ENCODE assay signal across 1 cellular context in genomic region chr16:525520-526180, GRCh38.
TF ChIP-seq lines count a peak whose summit lies in the region.

No MANE protein-coding gene starts in this region.

TF ChIP-seq in K562, 482 proteins besides CTCF, POLR2A, EP300 and RAD21:
- TF ChIP-seq, protein P1, sequence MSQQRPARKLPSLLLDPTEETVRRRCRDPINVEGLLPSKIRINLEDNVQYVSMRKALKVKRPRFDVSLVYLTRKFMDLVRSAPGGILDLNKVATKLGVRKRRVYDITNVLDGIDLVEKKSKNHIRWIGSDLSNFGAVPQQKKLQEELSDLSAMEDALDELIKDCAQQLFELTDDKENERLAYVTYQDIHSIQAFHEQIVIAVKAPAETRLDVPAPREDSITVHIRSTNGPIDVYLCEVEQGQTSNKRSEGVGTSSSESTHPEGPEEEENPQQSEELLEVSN (IDR thresholded peaks at IDR 0.05; ENCODE audit: borderline replicate concordance in 1 of 2, extremely low read depth in 1 of 2, insufficient read depth in 1 of 2, insufficient read length in 1 of 2, low read depth in 1 of 2, low read length in 1 of 2, poor library complexity in 1 of 2, severe bottlenecking in 1 of 2) = peak; percentile 19 to 88
- peak; percentile 89 for TF ChIP-seq BHLHE40 (IDR thresholded peaks at IDR 0.05; ENCODE audit: low read length)
- TF ChIP-seq, protein P2, sequence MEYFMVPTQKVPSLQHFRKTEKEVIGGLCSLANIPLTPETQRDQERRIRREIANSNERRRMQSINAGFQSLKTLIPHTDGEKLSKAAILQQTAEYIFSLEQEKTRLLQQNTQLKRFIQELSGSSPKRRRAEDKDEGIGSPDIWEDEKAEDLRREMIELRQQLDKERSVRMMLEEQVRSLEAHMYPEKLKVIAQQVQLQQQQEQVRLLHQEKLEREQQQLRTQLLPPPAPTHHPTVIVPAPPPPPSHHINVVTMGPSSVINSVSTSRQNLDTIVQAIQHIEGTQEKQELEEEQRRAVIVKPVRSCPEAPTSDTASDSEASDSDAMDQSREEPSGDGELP (CRISPR knock-in tag; IDR thresholded peaks at IDR 0.05; ENCODE audit: borderline replicate concordance) = peak; percentile 22; the same call in 1 of the 2 replicates
- peak; percentile 80 for TF ChIP-seq L3MBTL2 (IDR thresholded peaks at IDR 0.05)
- TF ChIP-seq, protein P3, sequence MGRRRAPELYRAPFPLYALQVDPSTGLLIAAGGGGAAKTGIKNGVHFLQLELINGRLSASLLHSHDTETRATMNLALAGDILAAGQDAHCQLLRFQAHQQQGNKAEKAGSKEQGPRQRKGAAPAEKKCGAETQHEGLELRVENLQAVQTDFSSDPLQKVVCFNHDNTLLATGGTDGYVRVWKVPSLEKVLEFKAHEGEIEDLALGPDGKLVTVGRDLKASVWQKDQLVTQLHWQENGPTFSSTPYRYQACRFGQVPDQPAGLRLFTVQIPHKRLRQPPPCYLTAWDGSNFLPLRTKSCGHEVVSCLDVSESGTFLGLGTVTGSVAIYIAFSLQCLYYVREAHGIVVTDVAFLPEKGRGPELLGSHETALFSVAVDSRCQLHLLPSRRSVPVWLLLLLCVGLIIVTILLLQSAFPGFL (CRISPR knock-in tag; IDR thresholded peaks at IDR 0.05) = no peak
- peak; percentile 38 for TF ChIP-seq MAX (CRISPR knock-in tag; IDR thresholded peaks at IDR 0.05)
- TF ChIP-seq, protein P4, sequence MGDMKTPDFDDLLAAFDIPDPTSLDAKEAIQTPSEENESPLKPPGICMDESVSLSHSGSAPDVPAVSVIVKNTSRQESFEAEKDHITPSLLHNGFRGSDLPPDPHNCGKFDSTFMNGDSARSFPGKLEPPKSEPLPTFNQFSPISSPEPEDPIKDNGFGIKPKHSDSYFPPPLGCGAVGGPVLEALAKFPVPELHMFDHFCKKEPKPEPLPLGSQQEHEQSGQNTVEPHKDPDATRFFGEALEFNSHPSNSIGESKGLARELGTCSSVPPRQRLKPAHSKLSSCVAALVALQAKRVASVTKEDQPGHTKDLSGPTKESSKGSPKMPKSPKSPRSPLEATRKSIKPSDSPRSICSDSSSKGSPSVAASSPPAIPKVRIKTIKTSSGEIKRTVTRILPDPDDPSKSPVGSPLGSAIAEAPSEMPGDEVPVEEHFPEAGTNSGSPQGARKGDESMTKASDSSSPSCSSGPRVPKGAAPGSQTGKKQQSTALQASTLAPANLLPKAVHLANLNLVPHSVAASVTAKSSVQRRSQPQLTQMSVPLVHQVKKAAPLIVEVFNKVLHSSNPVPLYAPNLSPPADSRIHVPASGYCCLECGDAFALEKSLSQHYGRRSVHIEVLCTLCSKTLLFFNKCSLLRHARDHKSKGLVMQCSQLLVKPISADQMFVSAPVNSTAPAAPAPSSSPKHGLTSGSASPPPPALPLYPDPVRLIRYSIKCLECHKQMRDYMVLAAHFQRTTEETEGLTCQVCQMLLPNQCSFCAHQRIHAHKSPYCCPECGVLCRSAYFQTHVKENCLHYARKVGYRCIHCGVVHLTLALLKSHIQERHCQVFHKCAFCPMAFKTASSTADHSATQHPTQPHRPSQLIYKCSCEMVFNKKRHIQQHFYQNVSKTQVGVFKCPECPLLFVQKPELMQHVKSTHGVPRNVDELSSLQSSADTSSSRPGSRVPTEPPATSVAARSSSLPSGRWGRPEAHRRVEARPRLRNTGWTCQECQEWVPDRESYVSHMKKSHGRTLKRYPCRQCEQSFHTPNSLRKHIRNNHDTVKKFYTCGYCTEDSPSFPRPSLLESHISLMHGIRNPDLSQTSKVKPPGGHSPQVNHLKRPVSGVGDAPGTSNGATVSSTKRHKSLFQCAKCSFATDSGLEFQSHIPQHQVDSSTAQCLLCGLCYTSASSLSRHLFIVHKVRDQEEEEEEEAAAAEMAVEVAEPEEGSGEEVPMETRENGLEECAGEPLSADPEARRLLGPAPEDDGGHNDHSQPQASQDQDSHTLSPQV (IDR thresholded peaks at IDR 0.05) = 0 out of 2 replicates have a peak, but pooled peaks have one; percentile 37
- peak; percentile 23; the same call in 1 of the 2 replicates for TF ChIP-seq VEZF1 (CRISPR knock-in tag; IDR thresholded peaks at IDR 0.05)
- peak; percentile 60 for TF ChIP-seq SOX6 (IDR thresholded peaks at IDR 0.05)
- no peak for TF ChIP-seq SMARCA4 (IDR thresholded peaks at IDR 0.05)
- TF ChIP-seq SMARCE1 (IDR thresholded peaks at IDR 0.05) = peak; percentile 55; the same call in 1 of the 2 replicates
- peak; percentile 62; the same call in 1 of the 2 replicates for TF ChIP-seq TOE1 (IDR thresholded peaks at IDR 0.05; ENCODE audit: borderline replicate concordance)
- no peak for TF ChIP-seq TOE1 (CRISPR knock-in tag; IDR thresholded peaks at IDR 0.05; ENCODE audit: borderline replicate concordance, low read depth)
- peak; percentile 89 for TF ChIP-seq JUND (IDR thresholded peaks at IDR 0.05; ENCODE audit: borderline replicate concordance, low read depth, low read length)
- peak; percentile 84; the same call in 2 of the 3 replicates for TF ChIP-seq JUND (tag; IDR thresholded peaks at IDR 0.05; ENCODE audit: borderline replicate concordance, low read depth, low read length)
- TF ChIP-seq BRF2 (IDR thresholded peaks at IDR 0.05; ENCODE audit: borderline replicate concordance, insufficient read depth, insufficient read length) = no peak
- TF ChIP-seq, protein P5, sequence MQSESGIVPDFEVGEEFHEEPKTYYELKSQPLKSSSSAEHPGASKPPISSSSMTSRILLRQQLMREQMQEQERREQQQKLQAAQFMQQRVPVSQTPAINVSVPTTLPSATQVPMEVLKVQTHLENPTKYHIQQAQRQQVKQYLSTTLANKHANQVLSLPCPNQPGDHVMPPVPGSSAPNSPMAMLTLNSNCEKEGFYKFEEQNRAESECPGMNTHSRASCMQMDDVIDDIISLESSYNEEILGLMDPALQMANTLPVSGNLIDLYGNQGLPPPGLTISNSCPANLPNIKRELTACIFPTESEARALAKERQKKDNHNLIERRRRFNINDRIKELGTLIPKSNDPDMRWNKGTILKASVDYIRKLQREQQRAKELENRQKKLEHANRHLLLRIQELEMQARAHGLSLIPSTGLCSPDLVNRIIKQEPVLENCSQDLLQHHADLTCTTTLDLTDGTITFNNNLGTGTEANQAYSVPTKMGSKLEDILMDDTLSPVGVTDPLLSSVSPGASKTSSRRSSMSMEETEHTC (IDR thresholded peaks at IDR 0.05) = peak; percentile 75; the same call in 1 of the 2 replicates
- 0 out of 4 replicates have a peak, but pooled peaks of 1 of the 2 experiments have one; percentile 32 for TF ChIP-seq HDAC1 (IDR thresholded peaks at IDR 0.05)
- peak; percentile 68; the same call in 1 of the 2 replicates for TF ChIP-seq TAF15 (IDR thresholded peaks at IDR 0.05; ENCODE audit: low read depth, low read length)
- peak; percentile 32 for TF ChIP-seq FOS (IDR thresholded peaks at IDR 0.05; ENCODE audit: extremely low read depth, insufficient read length)
- TF ChIP-seq NRF1 (conservative IDR thresholded peaks at IDR 0.05 in 1 of 2, IDR thresholded peaks at IDR 0.05 in 1 of 2) = 0 out of 4 replicates have a peak, but pooled peaks of 1 of the 2 experiments have one; percentile 6
- TF ChIP-seq ATF7 (IDR thresholded peaks at IDR 0.05) = peak; percentile 15; the same call in 1 of the 2 replicates
- TF ChIP-seq ZNF444 (CRISPR knock-in tag; IDR thresholded peaks at IDR 0.05) = no peak
- peak; percentile 42 for TF ChIP-seq ARID1B (IDR thresholded peaks at IDR 0.05)
- peak; percentile 97 for TF ChIP-seq FOSL1 (tag; conservative IDR thresholded peaks at IDR 0.05)
- peak; percentile 40; the same call in 1 of the 2 replicates for TF ChIP-seq GABPB1 (CRISPR knock-in tag; IDR thresholded peaks at IDR 0.05)
- peak; percentile 1; the same call in 1 of the 2 replicates for TF ChIP-seq POLR2G (IDR thresholded peaks at IDR 0.05; ENCODE audit: low read depth, low read length)
- peak; percentile 80 for TF ChIP-seq ATF3 (IDR thresholded peaks at IDR 0.05)
- no peak for TF ChIP-seq ATF3 (CRISPR knock-in tag; conservative IDR thresholded peaks at IDR 0.05)
- peak; percentile 53; the same call in 1 of the 2 replicates for TF ChIP-seq DPF2 (IDR thresholded peaks at IDR 0.05)
- TF ChIP-seq CREB1 (IDR thresholded peaks at IDR 0.05) = no peak
- TF ChIP-seq CREB1 (CRISPR knock-in tag; IDR thresholded peaks at IDR 0.05) = no peak; the same call in 1 of the 2 replicates
- 0 out of 2 replicates have a peak, but pooled peaks have one; percentile 5 for TF ChIP-seq KAT7 (CRISPR knock-in tag; IDR thresholded peaks at IDR 0.05; ENCODE audit: borderline replicate concordance)
- no peak for TF ChIP-seq CHD1 (IDR thresholded peaks at IDR 0.05; ENCODE audit: low read length)
- TF ChIP-seq ESRRA (IDR thresholded peaks at IDR 0.05; ENCODE audit: borderline replicate concordance, low read depth) = peak; percentile 71; the same call in 1 of the 2 replicates
- TF ChIP-seq KDM5B (IDR thresholded peaks at IDR 0.05; ENCODE audit: insufficient replicate concordance, low read depth, low read length) = peak; percentile 48
- peak; percentile 76 for TF ChIP-seq PRDM10 (IDR thresholded peaks at IDR 0.05; ENCODE audit: partially characterized antibody)
- peak; percentile 17 for TF ChIP-seq TBP (optimal IDR thresholded peaks at IDR 0.05; ENCODE audit: low read depth, low read length)
- TF ChIP-seq NFIC (IDR thresholded peaks at IDR 0.05) = peak; percentile 34; the same call in 1 of the 2 replicates
- TF ChIP-seq PHF21A (IDR thresholded peaks at IDR 0.05; ENCODE audit: borderline replicate concordance, low read depth) = peak; percentile 30; the same call in 1 of the 2 replicates
- TF ChIP-seq, protein P6, sequence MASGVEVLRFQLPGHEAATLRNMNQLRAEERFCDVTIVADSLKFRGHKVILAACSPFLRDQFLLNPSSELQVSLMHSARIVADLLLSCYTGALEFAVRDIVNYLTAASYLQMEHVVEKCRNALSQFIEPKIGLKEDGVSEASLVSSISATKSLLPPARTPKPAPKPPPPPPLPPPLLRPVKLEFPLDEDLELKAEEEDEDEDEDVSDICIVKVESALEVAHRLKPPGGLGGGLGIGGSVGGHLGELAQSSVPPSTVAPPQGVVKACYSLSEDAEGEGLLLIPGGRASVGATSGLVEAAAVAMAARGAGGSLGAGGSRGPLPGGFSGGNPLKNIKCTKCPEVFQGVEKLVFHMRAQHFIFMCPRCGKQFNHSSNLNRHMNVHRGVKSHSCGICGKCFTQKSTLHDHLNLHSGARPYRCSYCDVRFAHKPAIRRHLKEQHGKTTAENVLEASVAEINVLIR (CRISPR knock-in tag; IDR thresholded peaks at IDR 0.05) = no peak
- no peak; the same call in 1 of the 2 replicates for TF ChIP-seq ZNF263 (CRISPR knock-in tag; IDR thresholded peaks at IDR 0.05; ENCODE audit: borderline replicate concordance)
- TF ChIP-seq JUN (IDR thresholded peaks at IDR 0.05; ENCODE audit: borderline replicate concordance, low read depth, low read length) = peak; percentile 81
- no peak for TF ChIP-seq JUN (CRISPR knock-in tag; IDR thresholded peaks at IDR 0.05; ENCODE audit: borderline replicate concordance)
